8 cellular contexts compared by ENCODE assay signal in genomic region chrX:110210417-110211139, GRCh38.
DNase-seq lines count a peak whose midpoint lies in the region; ATAC-seq, FAIRE-seq and TF ChIP-seq lines count a peak whose summit lies in the region.

No MANE protein-coding gene starts in this region.

- ATAC-seq in K562 (peak; percentile 49), HG02763 (IDR thresholded peaks at IDR 0.05; ENCODE audit: unreplicated experiment) (no peak), GM21786 (IDR thresholded peaks at IDR 0.05; ENCODE audit: unreplicated experiment) (no peak)

- FAIRE-seq in H54 (lab: Jason Lieb, UNC), result peak; percentile 96
- FAIRE-seq in K562 (lab: Jason Lieb, UNC), result peak; percentile 6

- no peak overlapping the region for H3K9ac ChIP-seq in K562 (ENCODE audit: insufficient read depth in 1 of 2, low read depth in 2 of 2, low read length in 2 of 2)
- H3K9ac ChIP-seq in MM.1S (ENCODE audit: low read length), result no peak overlapping the region

- H2AFZ ChIP-seq in K562 (ENCODE audit: low read depth, low read length) (no peak overlapping the region), MM.1S (ENCODE audit: low read length) (no peak overlapping the region)

- H3K4me1 ChIP-seq in K562 (replicated peaks in 1 of 2; ENCODE audit: control insufficient read depth in 2 of 2, insufficient read depth in 2 of 2, low read length in 2 of 2) (peaks cover 0 to 2% of the 10 kb centered on the region in 2 experiments; a peak in 2 of 5 replicates), MM.1S (ENCODE audit: low read length) (no peaks in the 10 kb centered on the region)

- TF ChIP-seq CTCF in K562 (IDR thresholded peaks at IDR 0.05 in 2 of 3, conservative IDR thresholded peaks at IDR 0.05 in 1 of 3; ENCODE audit: insufficient read depth in 2 of 3, low read depth in 1 of 3, low read length in 3 of 3) (no peak), MM.1S (IDR thresholded peaks at IDR 0.05; ENCODE audit: low read length) (no peak)

- WGBS in K562 (ENCODE audit: insufficient coverage, low coverage, missing lambda C conversion rate), result 36% methylated on average over 5 of the region's 5 CpGs

- H3K9me2 ChIP-seq in MM.1S (replicated peaks; ENCODE audit: insufficient read depth, low read length), result no peaks in the 10 kb centered on the region

- in situ Hi-C loops in K562 (cut with MboI), result no loop called here

- DNase-seq in H54 (ENCODE audit: insufficient read length, low spot score), result no peak
- peak; percentile 71 for DNase-seq in NCI-H2227 (lab: John Stamatoyannopoulos, UW; ENCODE audit: unreplicated experiment)
- peak in 1 of 4 experiments; percentile 11 for DNase-seq in K562 (ENCODE audit: extremely low read depth in 1 of 4, low spot score in 3 of 4)
- peak; percentile 37 for DNase-seq in non-pigmented ciliary epithelial cell (ENCODE audit: low read depth)
- no peak for DNase-seq in NCI-H2029 treated with DMSO at 0.1 percent for 48 hours (lab: John Stamatoyannopoulos, UW)
- no peak for DNase-seq in MM.1S

- TF ChIP-seq POLR2A in H54 (IDR thresholded peaks at IDR 0.05; ENCODE audit: low read depth, low read length) (no peak), K562 (conservative IDR thresholded peaks at IDR 0.05) (no peak)

- no peak overlapping the region for H3K4me3 ChIP-seq in K562
- H3K4me3 ChIP-seq in MM.1S (ENCODE audit: low read length), result no peak overlapping the region

- no peak for TF ChIP-seq EP300 in K562 (IDR thresholded peaks at IDR 0.05; ENCODE audit: low read length)

- H4K20me1 ChIP-seq in K562 (replicated peaks; ENCODE audit: control insufficient read depth, insufficient read depth, low read length) (no peaks in the 10 kb centered on the region), MM.1S (ENCODE audit: insufficient read depth, low read length) (no peaks in the 10 kb centered on the region)

- H3K4me2 ChIP-seq in K562 (ENCODE audit: insufficient read depth, low read length), result no peak overlapping the region
- no peak overlapping the region for H3K4me2 ChIP-seq in MM.1S (ENCODE audit: low read depth, low read length)

- H3F3A ChIP-seq in MM.1S (ENCODE audit: insufficient read depth, low read length), result no peaks in the 10 kb centered on the region

- H3K9me3 ChIP-seq in K562 (replicated peaks; ENCODE audit: control insufficient read depth, insufficient read depth, low read depth, low read length) (no peaks in the 10 kb centered on the region), MM.1S (replicated peaks; ENCODE audit: insufficient read depth, low read length) (no peaks in the 10 kb centered on the region)

- POLR2A ChIA-PET in K562 (lab: Yijun Ruan, JAX), result interaction anchor here (0.6 to 1.2 kb wide), 4 partner anchors 9 to 99 kb away, joined by 3 to 7 read pairs (median 4); no protein-coding TSS in a partner anchor

- H3K79me2 ChIP-seq in K562 (ENCODE audit: control insufficient read depth, insufficient read depth, low read length) (peaks cover 2% of the 10 kb centered on the region; the same call in 2 of the 3 replicates), MM.1S (ENCODE audit: low read length) (no peaks in the 10 kb centered on the region)

- H3K27me3 ChIP-seq in K562 (ENCODE audit: control insufficient read depth in 2 of 2, insufficient read depth in 2 of 2, low read length in 2 of 2), result no peaks in the 10 kb centered on the region
- no peaks in the 10 kb centered on the region for H3K27me3 ChIP-seq in MM.1S (replicated peaks; ENCODE audit: insufficient read depth, low read length)

- CTCF ChIA-PET in K562 (lab: Yijun Ruan, JAX; ENCODE audit: low intra/inter-chr PET ratio), result no interaction called here

- TF ChIP-seq RAD21 in K562 (CRISPR knock-in tag; conservative IDR thresholded peaks at IDR 0.05 in 1 of 2, IDR thresholded peaks at IDR 0.05 in 1 of 2), result no peak

- no TSS peak for BruUV-seq in K562 (replicated peaks; lab: Mats Ljungman, UMichigan)

- no peaks in the 10 kb centered on the region for H3K9me1 ChIP-seq in K562 (ENCODE audit: control insufficient read depth, insufficient read depth, low read length)

- no peak overlapping the region for H3K27ac ChIP-seq in K562 (ENCODE audit: extremely low read depth, low read depth, low read length)
- no peak overlapping the region for H3K27ac ChIP-seq in MM.1S (ENCODE audit: low read length)

- intact Hi-C loops in K562 (cut with micrococcal nuclease), result no loop called here

- H3K36me3 ChIP-seq in K562 (ENCODE audit: control insufficient read depth, insufficient read depth, low read length), result peaks cover 11% of the 10 kb centered on the region
- H3K36me3 ChIP-seq in MM.1S (replicated peaks; ENCODE audit: insufficient read depth, low read length), result no peaks in the 10 kb centered on the region

TF ChIP-seq in K562, 482 proteins besides CTCF, POLR2A, EP300 and RAD21:
- TF ChIP-seq CCNT2 (IDR thresholded peaks at IDR 0.05; ENCODE audit: borderline replicate concordance, extremely low read depth, insufficient read length, low read depth, low read length) (no peak), JUND (IDR thresholded peaks at IDR 0.05; ENCODE audit: borderline replicate concordance, low read depth, low read length) (peak; percentile 14; the same call in 1 of the 2 replicates), JUND (tag; IDR thresholded peaks at IDR 0.05; ENCODE audit: borderline replicate concordance, low read depth, low read length) (no peak)

Comparison
In these comparisons a context has a peak if more than half of its experiments do, and no peak if none do; other contexts are left out.
1. DNase-seq: peak in NCI-H2227 (single experiment) and non-pigmented ciliary epithelial cell (single experiment); none in H54 (single experiment), NCI-H2029 treated with DMSO at 0.1 percent for 48 hours (single experiment) and MM.1S (single experiment).